In genomic region chr9:132407196-132407595, GRCh38 we compare ENCODE assay signal across 8 cellular contexts. TPM values are rescaled to one million over a fixed set of nuclear protein-coding genes. Genes with fewer than 3 reads are reported as not detected.
DNase-seq lines count a peak whose midpoint lies in the region; ATAC-seq, FAIRE-seq and TF ChIP-seq lines count a peak whose summit lies in the region.
"Had no signal": no experiment of that assay in that cellular context is flagged by ENCODE, and none has a peak within 500 bp of the region (broad histone marks: within the 10 kb centered on the region; RNA-seq: fewer than 3 reads in every experiment).

No MANE protein-coding gene starts in this region.

- H2AFZ ChIP-seq in smooth muscle cell (ENCODE audit: low read depth) = peak overlapping the region; percentile 88

- H3K9me3 ChIP-seq in WERI-Rb-1 (ENCODE audit: severe bottlenecking) = no peaks in the 10 kb centered on the region
- H3K9me3 ChIP-seq in iPS-15b (ENCODE audit: control insufficient read depth, insufficient read depth, low read length) = no peaks in the 10 kb centered on the region
- no peaks in the 10 kb centered on the region for H3K9me3 ChIP-seq in smooth muscle cell (replicated peaks; ENCODE audit: low read depth)

- peaks cover 17% of the 10 kb centered on the region for H3K79me2 ChIP-seq in smooth muscle cell (ENCODE audit: low read depth)

- 73% methylated on average over 2 of the region's 2 CpGs for WGBS in smooth muscle cell (ENCODE audit: low lambda C conversion rate)

- H4K20me1 ChIP-seq in smooth muscle cell (ENCODE audit: low read depth) = no peaks in the 10 kb centered on the region

- ATAC-seq in HG02852 (IDR thresholded peaks at IDR 0.05; ENCODE audit: unreplicated experiment) = no peak

- TF ChIP-seq POLR2A in H54 (IDR thresholded peaks at IDR 0.05; ENCODE audit: low read depth, low read length) = no peak

- H3F3A ChIP-seq in smooth muscle cell (ENCODE audit: low read depth) = no peaks in the 10 kb centered on the region

- no peak for FAIRE-seq in H54 (lab: Jason Lieb, UNC)

- peaks cover 13% of the 10 kb centered on the region for H3K4me1 ChIP-seq in iPS-15b (ENCODE audit: control insufficient read depth, insufficient read depth, low read length)
- H3K4me1 ChIP-seq in smooth muscle cell (ENCODE audit: low read depth) = peaks cover 16% of the 10 kb centered on the region

- H3K36me3 ChIP-seq in WERI-Rb-1 (peaks cover 21% of the 10 kb centered on the region), iPS-15b (ENCODE audit: control insufficient read depth, insufficient read depth, low read length) (no peaks in the 10 kb centered on the region), smooth muscle cell (ENCODE audit: low read depth) (no peaks in the 10 kb centered on the region)

- H3K27ac ChIP-seq in HL-60 (replicated peaks) (peak overlapping the region; percentile 57; the same call in 1 of the 2 replicates), WERI-Rb-1 (no peak overlapping the region), smooth muscle cell (ENCODE audit: low read depth) (no peak overlapping the region)

- peak overlapping the region; percentile 97 for H3K4me2 ChIP-seq in smooth muscle cell

- TF ChIP-seq CTCF in HL-60 (IDR thresholded peaks at IDR 0.05; ENCODE audit: insufficient read depth, low read length) (no peak), WERI-Rb-1 (IDR thresholded peaks at IDR 0.05; ENCODE audit: low read depth, low read length) (no peak), smooth muscle cell (IDR thresholded peaks at IDR 0.05; ENCODE audit: borderline replicate concordance, insufficient read depth, poor library complexity, severe bottlenecking) (no peak)

- H3K27me3 ChIP-seq in HL-60 (ENCODE audit: insufficient read depth, poor library complexity, severe bottlenecking) (peaks cover 10% of the 10 kb centered on the region), WERI-Rb-1 (ENCODE audit: insufficient read depth, low read depth, severe bottlenecking) (peaks cover 20% of the 10 kb centered on the region), iPS-15b (ENCODE audit: control insufficient read depth, insufficient read depth, low read length) (peaks cover 26% of the 10 kb centered on the region), smooth muscle cell (ENCODE audit: low read depth) (peaks cover 33% of the 10 kb centered on the region)

- no peak overlapping the region for H3K9ac ChIP-seq in iPS-15b (ENCODE audit: low read depth, low read length)
- no peak overlapping the region for H3K9ac ChIP-seq in smooth muscle cell (ENCODE audit: low read depth)

- DNase-seq in HL-60 (ENCODE audit: low read depth in 1 of 2, low spot score in 1 of 2) (no peak), WERI-Rb-1 (no peak), smooth muscle cell (lab: John Stamatoyannopoulos, UW; ENCODE audit: unreplicated experiment) (no peak), H54 (ENCODE audit: insufficient read length, low spot score) (no peak), NCI-H748 treated with DMSO at 0.1 percent for 48 hours (lab: John Stamatoyannopoulos, UW) (no peak)

- H3K4me3 ChIP-seq in HL-60 (replicated peaks; ENCODE audit: insufficient read depth, low read length) (peak overlapping the region; percentile 81; the same call in 1 of the 2 replicates), WERI-Rb-1 (ENCODE audit: low read depth, low read length) (peak overlapping the region; percentile 75), iPS-15b (ENCODE audit: low read depth, low read length) (peak overlapping the region; percentile 88), smooth muscle cell (peak overlapping the region; percentile 79)

RNA-seq across cellular contexts. Expression of gene TTF1, which starts 0.6 kb away (rescaled TPM):
- 8.9 and 16.4 TPM in 2 replicates for total RNA-seq in smooth muscle cell
- 5.5 and 7.8 TPM in 2 replicates for polyA plus RNA-seq in smooth muscle cell

RNA-seq across cellular contexts. Expression of gene CFAP77, which starts 2.8 kb away (rescaled TPM):
- not detected in 2 replicates for total RNA-seq in smooth muscle cell
- polyA plus RNA-seq in smooth muscle cell = 0.31 TPM in 1 of 2 replicates, not detected in the other
- total RNA-seq: T-helper 1 cell treated with Interleukin-12 subunit alpha and Interleukin-12 subunit beta and Interleukin-4 antibody, amounts not matched to agents 30 ng/mL and 1 ng/mL, for 36 hours had no signal

RNA-seq across cellular contexts. Expression of gene SETX, which starts 52.4 kb away (rescaled TPM):
- 50.9 and 66.0 TPM in 2 replicates for total RNA-seq in smooth muscle cell
- 11.4 and 13.5 TPM in 2 replicates for polyA plus RNA-seq in smooth muscle cell
